Comparison of ENCODE assay signal across 1 cellular context in genomic region chr5:169577966-169578365, GRCh38.
TF ChIP-seq lines count a peak whose summit lies in the region.

No MANE protein-coding gene starts in this region.

TF ChIP-seq in HepG2, 621 proteins besides CTCF, POLR2A, EP300 and RAD21 (continued from another document):
- TF ChIP-seq PAXIP1 (CRISPR knock-in tag; conservative IDR thresholded peaks at IDR 0.05) (no peak), HINFP (CRISPR knock-in tag; IDR thresholded peaks at IDR 0.05; ENCODE audit: low read depth) (no peak), THRA (CRISPR knock-in tag; IDR thresholded peaks at IDR 0.05; ENCODE audit: borderline replicate concordance) (no peak), STAG1 (CRISPR knock-in tag; IDR thresholded peaks at IDR 0.05) (peak; percentile 44)
